ENCODE assay signal across 1 cellular context in genomic region chr13:27079421-27079958, GRCh38.
TF ChIP-seq lines count a peak whose summit lies in the region.

No MANE protein-coding gene starts in this region.

TF ChIP-seq in WTC11, 78 proteins besides CTCF, POLR2A, EP300 and RAD21 (continued from another document):
- TF ChIP-seq E2F4 (CRISPR knock-in tag; IDR thresholded peaks at IDR 0.05; ENCODE audit: borderline replicate concordance, low read depth) (no peak), NFE2L1 (CRISPR knock-in tag; IDR thresholded peaks at IDR 0.05) (no peak), ESRRA (CRISPR knock-in tag; IDR thresholded peaks at IDR 0.05; ENCODE audit: borderline replicate concordance) (no peak), MYBL2 (CRISPR knock-in tag; IDR thresholded peaks at IDR 0.05) (no peak), ELF4 (CRISPR knock-in tag; IDR thresholded peaks at IDR 0.05; ENCODE audit: low read depth) (no peak), ZNF423 (CRISPR knock-in tag; IDR thresholded peaks at IDR 0.05) (no peak), ERG (CRISPR knock-in tag; IDR thresholded peaks at IDR 0.05) (no peak), STAT6 (CRISPR knock-in tag; conservative IDR thresholded peaks at IDR 0.05; ENCODE audit: low read depth) (no peak), SOX15 (CRISPR knock-in tag; IDR thresholded peaks at IDR 0.05) (no peak), CBFB (CRISPR knock-in tag; IDR thresholded peaks at IDR 0.05; ENCODE audit: low read depth) (no peak)
TF ChIP-seq in WTC11: peak in this region for 0.
